In the genomic region with DNA sequence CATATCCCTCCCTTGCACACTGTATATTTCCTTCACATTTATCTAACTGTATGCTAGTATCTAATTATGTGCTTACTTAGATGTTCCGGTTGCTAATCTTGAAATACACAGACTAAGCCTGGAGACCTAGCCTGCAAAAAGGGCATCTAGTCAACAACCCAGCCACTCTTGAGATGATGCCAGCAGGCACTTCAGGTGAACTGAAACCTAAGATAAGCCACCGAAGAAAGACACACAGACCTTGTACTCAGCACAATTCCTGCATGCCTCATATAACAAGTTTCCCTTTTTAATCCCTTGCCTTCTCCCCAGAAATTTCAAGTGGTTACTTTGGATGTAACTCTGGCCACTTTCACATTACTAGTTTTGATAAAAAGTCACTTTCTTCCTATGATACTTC, we compare ENCODE assay signal across 32 cellular contexts.
"Had no signal": no experiment of that assay in that cellular context is flagged by ENCODE, and none has a peak within 500 bp of the region (broad histone marks: within the 10 kb centered on the region; RNA-seq: fewer than 3 reads in every experiment).

No MANE protein-coding gene starts in this region.

- H3K9me3 Mint-ChIP-seq: activated CD4-positive, alpha-beta T cell treated with anti-CD3 and anti-CD28 coated beads, Interleukin-2, amount 10 ng/mL, durations not matched to agents 24 days and 14 days; IgD-negative memory B cell had no signal

- H3K36me3 ChIP-seq: adrenal gland, SJCRH30, WERI-Rb-1 had no signal

- H3K27me3 ChIP-seq: adrenal gland, body of pancreas, SJCRH30 had no signal

- ATAC-seq: activated CD8-positive, alpha-beta T cell treated with anti-CD3 and anti-CD28 coated beads, Interleukin-2, amount 10 ng/mL, durations not matched to agents 7 days and 5 days; body of pancreas had no signal

- H3K9me3 ChIP-seq: adrenal gland, body of pancreas, SJCRH30 had no signal

- H3K4me3 Mint-ChIP-seq: activated CD4-positive, alpha-beta T cell treated with anti-CD3 and anti-CD28 coated beads, Interleukin-2, amount 10 ng/mL, durations not matched to agents 24 days and 14 days; activated CD8-positive, alpha-beta T cell treated with anti-CD3 and anti-CD28 coated beads, Interleukin-2, amount 10 ng/mL, durations not matched to agents 7 days and 5 days; activated naive CD4-positive, alpha-beta T cell treated with anti-CD3 and anti-CD28 coated beads, Interleukin-2, amount 50 U/mL, for 24 hours; activated T-cell treated with anti-CD3 and anti-CD28 coated beads, Interleukin-2, amount 50 U/mL, for 24 hours; IgD-negative memory B cell had no signal

- DNase-seq: activated CD4-positive, alpha-beta T cell treated with anti-CD3 and anti-CD28 coated beads for 1 hour; activated CD4-positive, alpha-beta T cell treated with anti-CD3 and anti-CD28 coated beads, Interleukin-2, amount 10 ng/mL, durations not matched to agents 24 days and 14 days; activated CD4-positive, alpha-beta T cell treated with anti-CD3 and anti-CD28 coated beads, Interleukin-2, amount 50 U/mL, for 4 hours; activated CD4-positive, CD25-positive, alpha-beta regulatory T cell; activated CD8-positive, alpha-beta T cell treated with anti-CD3 and anti-CD28 coated beads, Interleukin-2, amount 10 ng/mL, durations not matched to agents 7 days and 5 days; activated gamma-delta T cell; activated naive CD4-positive, alpha-beta T cell treated with Interleukin-2 at 50 U/mL for 16 hours; activated T-cell treated with anti-CD3 and anti-CD28 coated beads, Interleukin-2, amount 50 U/mL, for 24 hours; adrenal gland; body of pancreas; caudate nucleus; cerebellar nuclear complex; Karpas-422; KBM-7; NCI-H1048; NCI-H1105 treated with DMSO at 0.1 percent for 48 hours; NCI-H1436; NCI-H1694; NCI-H1930; NCI-H2081 treated with DMSO at 0.1 percent for 48 hours; NCI-H2171; NCI-H510A; NCI-H526; NCI-H748 treated with DMSO at 0.1 percent for 48 hours; SHP77; SJCRH30; T1000; WERI-Rb-1 had no signal

- H3K27me3 Mint-ChIP-seq: activated CD4-positive, alpha-beta T cell treated with anti-CD3 and anti-CD28 coated beads, Interleukin-2, amount 10 ng/mL, durations not matched to agents 24 days and 14 days; activated naive CD4-positive, alpha-beta T cell treated with anti-CD3 and anti-CD28 coated beads, Interleukin-2, amount 50 U/mL, for 24 hours; activated T-cell treated with anti-CD3 and anti-CD28 coated beads, Interleukin-2, amount 50 U/mL, for 24 hours; IgD-negative memory B cell had no signal

- H3K4me1 ChIP-seq: adrenal gland, body of pancreas, SJCRH30 had no signal

- H3K4me1 Mint-ChIP-seq: activated CD4-positive, alpha-beta T cell treated with anti-CD3 and anti-CD28 coated beads, Interleukin-2, amount 10 ng/mL, durations not matched to agents 24 days and 14 days; activated naive CD4-positive, alpha-beta T cell treated with anti-CD3 and anti-CD28 coated beads, Interleukin-2, amount 50 U/mL, for 24 hours; IgD-negative memory B cell had no signal

- H3K27ac ChIP-seq: adrenal gland, body of pancreas, SJCRH30, SK-N-MC, WERI-Rb-1 had no signal

- H3K36me3 Mint-ChIP-seq: activated naive CD4-positive, alpha-beta T cell treated with anti-CD3 and anti-CD28 coated beads, Interleukin-2, amount 50 U/mL, for 24 hours; IgD-negative memory B cell had no signal

- H3K27ac Mint-ChIP-seq: activated CD4-positive, alpha-beta T cell treated with anti-CD3 and anti-CD28 coated beads, Interleukin-2, amount 10 ng/mL, durations not matched to agents 24 days and 14 days; activated CD8-positive, alpha-beta T cell treated with anti-CD3 and anti-CD28 coated beads, Interleukin-2, amount 10 ng/mL, durations not matched to agents 7 days and 5 days; activated naive CD4-positive, alpha-beta T cell treated with anti-CD3 and anti-CD28 coated beads, Interleukin-2, amount 50 U/mL, for 24 hours; activated T-cell treated with anti-CD3 and anti-CD28 coated beads, Interleukin-2, amount 50 U/mL, for 24 hours; activated T-helper 2 cell treated with anti-CD3 and anti-CD28 coated beads, Interferon-gamma antibody, Interleukin-2, Interleukin-4, amounts not matched to agents 10 μg/mL and 5 μg/mL and 100 μg/mL, durations not matched to agents 14 hours and 24 hours and 36 hours; IgD-negative memory B cell had no signal

- H3K4me3 ChIP-seq: adrenal gland, body of pancreas, SJCRH30, SK-N-MC had no signal
